Comparison of ENCODE assay signal across 8 cellular contexts in genomic region chr5:69166686-69167487, GRCh38. TPM values are rescaled to one million over a fixed set of nuclear protein-coding genes. Genes with fewer than 3 reads are reported as not detected.
DNase-seq lines count a peak whose midpoint lies in the region; ATAC-seq and TF ChIP-seq lines count a peak whose summit lies in the region.

Gene CCNB1 (plus strand): TSS chr5:69167150. CDS start chr5:69167263, 113 bp downstream.

- DNase-seq in DND-41 (peak; percentile 98), Peyer's patch (peak; percentile 96 to 99 (median 99))
- peak; percentile 95 for DNase-seq in activated T-cell treated with anti-CD3 and anti-CD28 coated beads, Interleukin-2, amount 50 U/mL, for 4 hours
- peak; percentile 95 for DNase-seq in stimulated activated CD8-positive, alpha-beta memory T cell treated with anti-CD3 and anti-CD28 coated beads, Interleukin-7, amount 100 ng/mL, for 24 hours (ENCODE audit: low read depth)

- peak within 1 kb of the TSS; percentile 79 for H2AFZ ChIP-seq in DND-41 (ENCODE audit: low read depth, low read length)

- H3K9me3 ChIP-seq in DND-41 (ENCODE audit: insufficient read depth, low read length, severe bottlenecking) = no peaks in the 10 kb centered on the region
- no peaks in the 10 kb centered on the region for H3K9me3 ChIP-seq in KOPT-K1 (ENCODE audit: insufficient read depth, low read length, poor library complexity, severe bottlenecking)
- H3K9me3 ChIP-seq in Peyer's patch = no peaks in the 10 kb centered on the region
- no peaks in the 10 kb centered on the region for H3K9me3 ChIP-seq in muscle layer of duodenum (ENCODE audit: control insufficient read depth in 1 of 2, low read length in 2 of 2)

- H3K36me3 ChIP-seq in DND-41 (ENCODE audit: insufficient read depth, low read length) (peaks cover 40% of the 10 kb centered on the region), KOPT-K1 (ENCODE audit: insufficient read depth, low read length) (peaks cover 41% of the 10 kb centered on the region), Peyer's patch (no peaks in the 10 kb centered on the region), muscle layer of duodenum (ENCODE audit: control insufficient read depth in 1 of 2, insufficient read depth in 2 of 2, low read length in 2 of 2) (peaks cover 0 to 6% of the 10 kb centered on the region in 2 donors)

- H3K27me3 Mint-ChIP-seq in activated T-cell treated with anti-CD3 and anti-CD28 coated beads, Interleukin-2, amount 50 U/mL, for 4 hours (ENCODE audit: low read depth) = no peaks in the 10 kb centered on the region

- peak within 1 kb of the TSS; percentile 91 for H3K4me3 Mint-ChIP-seq in activated T-cell treated with anti-CD3 and anti-CD28 coated beads, Interleukin-2, amount 50 U/mL, for 4 hours

- TF ChIP-seq POLR2A in Peyer's patch (IDR thresholded peaks at IDR 0.05) = no peak

- H3K9me3 Mint-ChIP-seq in activated T-cell treated with anti-CD3 and anti-CD28 coated beads, Interleukin-2, amount 50 U/mL, for 4 hours = no peaks in the 10 kb centered on the region

- H4K20me1 ChIP-seq in DND-41 (ENCODE audit: insufficient read depth, low read length) = 0 out of 2 replicates have a peak, but pooled peaks cover 4% of the 10 kb centered on the region

- H3K4me3 ChIP-seq in DND-41 (ENCODE audit: low read depth in 1 of 2, low read length in 2 of 2) = peak within 1 kb of the TSS; percentile 81 to 84
- peak within 1 kb of the TSS; percentile 58 to 78 (median 60) for H3K4me3 ChIP-seq in Peyer's patch
- H3K4me3 ChIP-seq in muscle layer of duodenum (ENCODE audit: low read depth in 1 of 2, low read length in 2 of 2) = peak within 1 kb of the TSS; percentile 85 to 100

- H3K79me2 ChIP-seq in DND-41 (ENCODE audit: insufficient read depth, low read length) = peaks cover 44% of the 10 kb centered on the region

- peak within 1 kb of the TSS; percentile 84 for H3K4me2 ChIP-seq in DND-41 (ENCODE audit: insufficient read depth, low read length)

- peak within 1 kb of the TSS; percentile 88 for H3K9ac ChIP-seq in DND-41 (ENCODE audit: low read depth, low read length)

- peaks cover 1% of the 10 kb centered on the region for H3K36me3 Mint-ChIP-seq in activated T-cell treated with anti-CD3 and anti-CD28 coated beads, Interleukin-2, amount 50 U/mL, for 4 hours (ENCODE audit: insufficient read depth)

- ATAC-seq in DND-41 (ENCODE audit: insufficient read depth, low read depth) = peak; percentile 98
- ATAC-seq in GM21825 (IDR thresholded peaks at IDR 0.05; ENCODE audit: unreplicated experiment) = peak; percentile 99
- ATAC-seq in activated T-cell treated with anti-CD3 and anti-CD28 coated beads, Interleukin-2, amount 50 U/mL, for 4 hours = peak; percentile 100
- ATAC-seq in esophagus mucosa = peak; percentile 100

- TF ChIP-seq CTCF in DND-41 (IDR thresholded peaks at IDR 0.05; ENCODE audit: borderline replicate concordance, extremely low read depth, low read length, poor library complexity, severe bottlenecking) (peak; percentile 3), Peyer's patch (IDR thresholded peaks at IDR 0.05) (peak in 3 of 6 experiments; percentile 10 to 39 (median 25))

- peaks cover 52% of the 10 kb centered on the region for H3K4me1 ChIP-seq in DND-41 (ENCODE audit: insufficient read depth, low read length)
- peaks cover 0 to 10% (median 4%) of the 10 kb centered on the region in 4 donors for H3K4me1 ChIP-seq in Peyer's patch
- H3K4me1 ChIP-seq in muscle layer of duodenum (ENCODE audit: control insufficient read depth in 1 of 2, insufficient read depth in 2 of 2, low read length in 2 of 2) = peaks cover 5 to 11% of the 10 kb centered on the region in 2 donors

- H3K27ac ChIP-seq in DND-41 (ENCODE audit: low read length) (peak within 1 kb of the TSS; percentile 89), KOPT-K1 (ENCODE audit: low read depth, low read length, poor library complexity, severe bottlenecking) (peak within 1 kb of the TSS; percentile 97), Peyer's patch (peak within 1 kb of the TSS; percentile 29 to 74 (median 44)), muscle layer of duodenum (ENCODE audit: low read length) (peak within 1 kb of the TSS; percentile 62)

- no peaks in the 10 kb centered on the region for H3K27me3 ChIP-seq in DND-41 (ENCODE audit: insufficient read depth, low read length, poor library complexity)
- no peaks in the 10 kb centered on the region for H3K27me3 ChIP-seq in Peyer's patch
- no peaks in the 10 kb centered on the region for H3K27me3 ChIP-seq in muscle layer of duodenum (ENCODE audit: low read depth, low read length)

- H3K4me1 Mint-ChIP-seq in activated T-cell treated with anti-CD3 and anti-CD28 coated beads, Interleukin-2, amount 50 U/mL, for 4 hours (ENCODE audit: low read depth) = peaks cover 24% of the 10 kb centered on the region

RNA-seq across cellular contexts. Expression of gene CCNB1, which starts in this region (rescaled TPM):
- 10 to 100 TPM in 2 of 4 donors, 1 to 10 TPM in 2; 8.1 to 22.3 (median 11.2) TPM for total RNA-seq in Peyer's patch
- total RNA-seq in activated T-cell treated with anti-CD3 and anti-CD28 coated beads, Interleukin-2, amount 50 U/mL, for 4 hours = 10 to 100 TPM; 19.3 to 25.6 (median 20.0) TPM
- total RNA-seq in esophagus mucosa = 80.3 TPM

Comparison
In these comparisons a context has a peak if more than half of its experiments do, and no peak if none do; other contexts are left out.
1. Peak in every context shown above with its lines: DNase-seq, ATAC-seq, H3K4me3 ChIP-seq and H3K27ac ChIP-seq.
2. H3K27ac ChIP-seq: peak in every context shown above with its lines; median percentile 97 in KOPT-K1; 89 in DND-41; 62 in muscle layer of duodenum; 44 in Peyer's patch.